25 cellular contexts compared by ENCODE assay signal in the genomic region with DNA sequence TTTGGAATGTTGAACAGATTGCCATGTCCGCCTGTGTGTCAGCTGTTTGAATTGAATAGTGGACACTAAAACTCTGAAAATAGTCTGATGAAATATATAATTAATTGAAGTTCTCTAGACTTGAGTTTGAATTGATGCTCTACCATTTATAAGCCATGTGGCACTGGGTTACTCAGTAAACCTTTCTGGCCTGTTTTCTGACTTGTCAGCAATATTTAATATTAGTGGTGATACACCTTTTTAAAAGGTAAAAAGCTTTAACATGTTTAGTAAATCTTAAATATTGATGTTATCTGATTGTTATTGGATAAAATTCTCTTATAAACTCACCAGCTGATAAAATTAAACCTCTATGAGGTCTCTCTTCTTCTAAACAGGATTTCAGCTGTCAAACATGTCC.
"Had no signal": no experiment of that assay in that cellular context is flagged by ENCODE, and none has a peak within 500 bp of the region (broad histone marks: within the 10 kb centered on the region; RNA-seq: fewer than 3 reads in every experiment).

No MANE protein-coding gene starts in this region.

- H3K4me3 ChIP-seq: left lung, lower lobe of right lung, neural progenitor cell, ovary, right atrium auricular region, skin epidermis, suprapubic skin, tibial nerve, uterus had no signal

- H3K4me3 Mint-ChIP-seq: immature natural killer cell; naive B cell; natural killer cell; nephron progenitor cell; neural progenitor cell; stimulated activated effector memory CD8-positive, alpha-beta T cell treated with anti-CD3 and anti-CD28 coated beads, Interleukin-12 subunit alpha, Interleukin-12 subunit beta, amount 100 ng/mL, for 72 hours; stimulated activated naive CD8-positive, alpha-beta T cell treated with anti-CD3 and anti-CD28 coated beads, Interleukin-15, Interleukin-2, amounts not matched to agents 100 ng/mL and 50 ng/mL, for 24 hours; type B pancreatic cell had no signal

- H3K4me1 Mint-ChIP-seq: immature natural killer cell; naive B cell; natural killer cell; nephron progenitor cell; neural progenitor cell; stimulated activated effector memory CD8-positive, alpha-beta T cell treated with anti-CD3 and anti-CD28 coated beads, Interleukin-12 subunit alpha, Interleukin-12 subunit beta, amount 100 ng/mL, for 72 hours had no signal

- H3K9me3 Mint-ChIP-seq: type B pancreatic cell had no signal

- H3K36me3 ChIP-seq: left lung, lower lobe of right lung, neural progenitor cell, ovary, right atrium auricular region, suprapubic skin, tibial nerve, uterus had no signal

- H3K36me3 Mint-ChIP-seq: immature natural killer cell; naive B cell; natural killer cell; neural progenitor cell; stimulated activated effector memory CD8-positive, alpha-beta T cell treated with anti-CD3 and anti-CD28 coated beads, Interleukin-12 subunit alpha, Interleukin-12 subunit beta, amount 100 ng/mL, for 72 hours; type B pancreatic cell had no signal

- H3K4me1 ChIP-seq: neural progenitor cell, suprapubic skin, tibial nerve, uterus had no signal

- ATAC-seq: left colon; natural killer cell; stimulated activated effector memory CD8-positive, alpha-beta T cell treated with anti-CD3 and anti-CD28 coated beads, Interleukin-12 subunit alpha, Interleukin-12 subunit beta, amount 100 ng/mL, for 72 hours had no signal

- H3K27me3 Mint-ChIP-seq: naive B cell; progenitor cell of endocrine pancreas; stimulated activated naive CD8-positive, alpha-beta T cell treated with anti-CD3 and anti-CD28 coated beads, Interleukin-15, Interleukin-2, amounts not matched to agents 100 ng/mL and 50 ng/mL, for 24 hours; type B pancreatic cell had no signal

- H3K27ac Mint-ChIP-seq: immature natural killer cell; naive B cell; natural killer cell; nephron progenitor cell; neural progenitor cell; progenitor cell of endocrine pancreas; stimulated activated effector memory CD8-positive, alpha-beta T cell treated with anti-CD3 and anti-CD28 coated beads, Interleukin-12 subunit alpha, Interleukin-12 subunit beta, amount 100 ng/mL, for 72 hours; stimulated activated naive CD8-positive, alpha-beta T cell treated with anti-CD3 and anti-CD28 coated beads, Interleukin-15, Interleukin-2, amounts not matched to agents 100 ng/mL and 50 ng/mL, for 24 hours; type B pancreatic cell had no signal

- DNase-seq: hypothalamus; immature natural killer cell; kidney; left colon; left lung; lower lobe of right lung; mammary epithelial cell; mesenchymal stem cell; naive B cell; natural killer cell; nephron progenitor cell; ovary; stimulated activated CD4-positive, alpha-beta T cell treated with anti-CD3 and anti-CD28 coated beads, Interleukin-4, amount 100 ng/mL, for 24 hours; stimulated activated naive CD4-positive, alpha-beta T cell; uterus had no signal

- H2AFZ ChIP-seq: neural progenitor cell had no signal

- H3K27me3 ChIP-seq: left lung, neural progenitor cell, ovary, right atrium auricular region, suprapubic skin, tibial nerve, uterus had no signal

- H3K27ac ChIP-seq: lower lobe of right lung, neural progenitor cell, ovary, right atrium auricular region, skin epidermis, suprapubic skin, tibial nerve, uterus had no signal

- H3K9ac ChIP-seq: neural progenitor cell had no signal

- H3K4me2 ChIP-seq: neural progenitor cell had no signal

- FAIRE-seq: islet of Langerhans, kidney had no signal

- H3K9me3 ChIP-seq: left lung, lower lobe of right lung, ovary, right atrium auricular region, suprapubic skin, tibial nerve, uterus had no signal
